11 cellular contexts compared by ENCODE assay signal in the genomic region with DNA sequence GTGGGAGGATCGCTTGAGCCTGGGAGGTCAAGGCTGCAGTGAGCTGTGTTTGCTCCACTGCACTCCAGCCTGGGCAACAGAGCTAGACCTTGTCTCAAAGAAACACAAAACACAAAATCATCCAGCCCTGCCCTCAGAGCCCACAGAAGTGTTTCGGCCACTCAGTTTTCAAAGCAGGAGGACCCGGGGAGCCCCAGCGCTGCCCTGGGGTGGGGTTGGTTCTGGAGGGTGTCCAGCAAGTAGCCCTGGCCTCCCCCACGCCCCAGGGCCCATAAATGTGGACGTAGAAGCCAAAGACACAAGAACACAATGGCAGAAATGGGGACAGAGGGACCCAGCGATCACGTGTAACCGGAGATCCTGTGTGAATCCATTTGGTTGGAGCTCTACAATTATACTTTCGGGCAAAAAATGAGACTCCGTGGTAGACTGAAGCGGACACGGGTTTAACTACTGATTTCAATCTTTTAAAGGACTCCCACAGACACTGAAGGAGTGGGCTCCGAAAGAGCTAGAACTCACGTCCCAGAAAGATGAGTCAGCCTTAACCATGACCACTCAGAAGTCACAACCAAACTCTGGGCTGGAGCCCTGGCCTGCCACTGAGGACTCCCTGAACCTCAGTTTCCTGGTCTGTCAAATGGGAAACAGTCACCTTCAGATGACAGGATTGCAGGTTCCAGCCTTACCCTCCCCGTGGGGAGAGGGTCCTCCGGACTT. TPM values are rescaled to one million over a fixed set of nuclear protein-coding genes. Genes with fewer than 3 reads are reported as not detected.
DNase-seq lines count a peak whose midpoint lies in the region; ATAC-seq and TF ChIP-seq lines count a peak whose summit lies in the region.
"Had no signal": no experiment of that assay in that cellular context is flagged by ENCODE, and none has a peak within 500 bp of the region (broad histone marks: within the 10 kb centered on the region; RNA-seq: fewer than 3 reads in every experiment).

No MANE protein-coding gene starts in this region.

- no peak overlapping the region for H3K4me3 Mint-ChIP-seq in activated CD8-positive, alpha-beta T cell treated with anti-CD3 and anti-CD28 coated beads, Interleukin-2, amount 10 ng/mL, durations not matched to agents 7 days and 5 days

- H3K4me1 ChIP-seq in left lung, result peaks cover 0 to 77% of the 10 kb centered on the region in 2 donors
- H3K4me1 ChIP-seq in heart right ventricle, result peaks cover 0 to 72% (median 0%) of the 10 kb centered on the region in 9 donors

- peaks cover 10% of the 10 kb centered on the region for H3K27me3 Mint-ChIP-seq in activated CD8-positive, alpha-beta T cell treated with anti-CD3 and anti-CD28 coated beads, Interleukin-2, amount 10 ng/mL, durations not matched to agents 7 days and 5 days (ENCODE audit: low read depth)

- H3K4me3 ChIP-seq in BJ (ENCODE audit: low read depth, low read length), result no peak overlapping the region
- H3K4me3 ChIP-seq in left lung, result no peak overlapping the region
- H3K4me3 ChIP-seq in heart right ventricle, result no peak overlapping the region

- H3K27me3 ChIP-seq in BJ (ENCODE audit: control insufficient read depth, insufficient read depth, low read length) (no peaks in the 10 kb centered on the region), left lung (peaks cover 0 to 13% of the 10 kb centered on the region in 2 donors), heart right ventricle (peaks cover 0 to 69% (median 21%) of the 10 kb centered on the region in 7 donors)

- H3K4me1 Mint-ChIP-seq in activated CD8-positive, alpha-beta T cell treated with anti-CD3 and anti-CD28 coated beads, Interleukin-2, amount 10 ng/mL, durations not matched to agents 7 days and 5 days (ENCODE audit: low read depth), result peaks cover 59% of the 10 kb centered on the region

- DNase-seq in BJ (ENCODE audit: low read depth) (peak; percentile 52), HCEC 1CT (peak; percentile 36), left lung (peak in 1 of 2 donors; percentile 71), amniotic stem cell (lab: John Stamatoyannopoulos, UW) (no peak), heart right ventricle (no peak)
- DNase-seq in activated CD8-positive, alpha-beta T cell treated with anti-CD3 and anti-CD28 coated beads, Interleukin-2, amount 10 ng/mL, durations not matched to agents 7 days and 5 days, result peak; percentile 43
- DNase-seq: NCI-H526 had no signal

- no peaks in the 10 kb centered on the region for H3K9me3 ChIP-seq in left lung
- H3K9me3 ChIP-seq in heart right ventricle, result no peaks in the 10 kb centered on the region

- H3K9me3 Mint-ChIP-seq in activated CD8-positive, alpha-beta T cell treated with anti-CD3 and anti-CD28 coated beads, Interleukin-2, amount 10 ng/mL, durations not matched to agents 7 days and 5 days (ENCODE audit: insufficient read depth), result no peaks in the 10 kb centered on the region

- intact Hi-C loops in left lung (cut with DNase I), result no loop called here
- intact Hi-C loops in heart right ventricle (cut with DNase I), result no loop called here

- 64% methylated on average over 17 of the region's 17 CpGs for WGBS in heart right ventricle, 2 donors

- TF ChIP-seq CTCF in BJ (IDR thresholded peaks at IDR 0.05; ENCODE audit: insufficient read depth, low read depth, low read length) (no peak), left lung (IDR thresholded peaks at IDR 0.05) (no peak), heart right ventricle (IDR thresholded peaks at IDR 0.05) (no peak)

- CTCF ChIA-PET in BJ (lab: Yijun Ruan, JAX), result interaction anchor here (1.0 to 5.4 kb wide), 4 partner anchors 13 to 183 kb away, joined by 3 to 50 read pairs (median 4); no protein-coding TSS in a partner anchor
- CTCF ChIA-PET in activated CD8-positive, alpha-beta T cell treated with anti-CD3 and anti-CD28 coated beads, Interleukin-2, amount 10 ng/mL, durations not matched to agents 7 days and 5 days (lab: Charles Lee), result interaction anchor here (1.4 to 5.9 kb wide), 2 partner anchors 13 to 29 kb away, joined by 4 to 41 read pairs; no protein-coding TSS in a partner anchor

- H3K36me3 ChIP-seq in BJ (ENCODE audit: control insufficient read depth, insufficient read depth, low read length) (no peaks in the 10 kb centered on the region), left lung (no peaks in the 10 kb centered on the region), heart right ventricle (no peaks in the 10 kb centered on the region)

- H3K27ac Mint-ChIP-seq in activated CD8-positive, alpha-beta T cell treated with anti-CD3 and anti-CD28 coated beads, Interleukin-2, amount 10 ng/mL, durations not matched to agents 7 days and 5 days, result peak overlapping the region; percentile 43

- no peak overlapping the region for H3K27ac ChIP-seq in left lung
- H3K27ac ChIP-seq in heart right ventricle, result peak overlapping the region in 1 of 10 donors; percentile 93

- peak; percentile 63 for ATAC-seq in activated CD8-positive, alpha-beta T cell treated with anti-CD3 and anti-CD28 coated beads, Interleukin-2, amount 10 ng/mL, durations not matched to agents 7 days and 5 days
- ATAC-seq in left lung, result peak; percentile 41
- ATAC-seq in GM19324 (IDR thresholded peaks at IDR 0.05; ENCODE audit: low FRiP score, unreplicated experiment), result no peak
- ATAC-seq in GM18861 (IDR thresholded peaks at IDR 0.05; ENCODE audit: unreplicated experiment), result no peak
- no peak for ATAC-seq in heart right ventricle

- H3K36me3 Mint-ChIP-seq in activated CD8-positive, alpha-beta T cell treated with anti-CD3 and anti-CD28 coated beads, Interleukin-2, amount 10 ng/mL, durations not matched to agents 7 days and 5 days (ENCODE audit: low read depth), result no peaks in the 10 kb centered on the region

- POLR2A ChIA-PET in BJ (lab: Charles Lee), result no interaction called here
- POLR2A ChIA-PET in activated CD8-positive, alpha-beta T cell treated with anti-CD3 and anti-CD28 coated beads, Interleukin-2, amount 10 ng/mL, durations not matched to agents 7 days and 5 days (lab: Charles Lee), result interaction anchor here (0.7 to 1.4 kb wide), 5 partner anchors 11 to 37 kb away, joined by 3 to 5 read pairs (median 4); partner anchors contain the start of gene RAC2

RNA-seq across cellular contexts. Expression of gene CYTH4, which starts 9.0 kb away (rescaled TPM):
- polyA plus RNA-seq in BJ (2011; rRNA removed), result not detected in 2 replicates
- 0.05 TPM in 1 of 2 replicates, not detected in the other for polyA minus RNA-seq in BJ (2011; rRNA and poly(A)+ RNA removed)
- total RNA-seq in activated CD8-positive, alpha-beta T cell treated with anti-CD3 and anti-CD28 coated beads, Interleukin-2, amount 10 ng/mL, durations not matched to agents 7 days and 5 days, result 100 to 1,000 TPM; 107 to 114 TPM
- total RNA-seq in left lung, result 10 to 100 TPM; 16.2 to 63.4 TPM
- total RNA-seq in heart right ventricle, result 10 to 100 TPM in 1 of 10 donors, 1 to 10 TPM in 9; 1.8 to 29.3 (median 4.8) TPM
- polyA plus RNA-seq in heart right ventricle, result 1 to 10 TPM; 2.1 to 4.0 TPM
- total RNA-seq: G401, lung microvascular endothelial cell had no signal

RNA-seq across cellular contexts. Expression of gene RAC2, which starts 29.2 kb away (rescaled TPM):
- polyA plus RNA-seq in BJ (2011; rRNA removed) (13.7 and 25.7 TPM in 2 replicates), heart right ventricle (1 to 10 TPM; 1.4 to 5.0 TPM)
- polyA minus RNA-seq in BJ (2011; rRNA and poly(A)+ RNA removed), result 14.2 and 18.9 TPM in 2 replicates
- 1,000 to 10,000 TPM; 1,167 to 1,252 TPM for total RNA-seq in activated CD8-positive, alpha-beta T cell treated with anti-CD3 and anti-CD28 coated beads, Interleukin-2, amount 10 ng/mL, durations not matched to agents 7 days and 5 days
- total RNA-seq in left lung (10 to 100 TPM; 40.9 to 77.2 TPM), heart right ventricle (10 to 100 TPM in 1 of 10 donors, 1 to 10 TPM in 9; 1.1 to 37.1 (median 3.5) TPM)
- total RNA-seq: G401 had no signal

Comparison
In these comparisons a context has a peak if more than half of its experiments do, and no peak if none do; other contexts are left out.
1. DNase-seq: peak in BJ (single experiment), HCEC 1CT (single experiment) and activated CD8-positive, alpha-beta T cell treated with anti-CD3 and anti-CD28 coated beads, Interleukin-2, amount 10 ng/mL, durations not matched to agents 7 days and 5 days (single experiment); none in amniotic stem cell (single experiment) and heart right ventricle (0 of 2).
2. ATAC-seq: peak in activated CD8-positive, alpha-beta T cell treated with anti-CD3 and anti-CD28 coated beads, Interleukin-2, amount 10 ng/mL, durations not matched to agents 7 days and 5 days (single experiment) and left lung (single experiment); none in GM19324 (single experiment), GM18861 (single experiment) and heart right ventricle (0 of 8).
3. RNA of gene RAC2, which starts 29.2 kb away (total RNA-seq): 1,167 to 1,252 TPM in activated CD8-positive, alpha-beta T cell treated with anti-CD3 and anti-CD28 coated beads, Interleukin-2, amount 10 ng/mL, durations not matched to agents 7 days and 5 days; 40.9 to 77.2 TPM in left lung and 1.1 to 37.1 TPM in heart right ventricle; every median in the first group is over 10 times any median in the second.